22 cellular contexts compared by ENCODE assay signal in the genomic region with DNA sequence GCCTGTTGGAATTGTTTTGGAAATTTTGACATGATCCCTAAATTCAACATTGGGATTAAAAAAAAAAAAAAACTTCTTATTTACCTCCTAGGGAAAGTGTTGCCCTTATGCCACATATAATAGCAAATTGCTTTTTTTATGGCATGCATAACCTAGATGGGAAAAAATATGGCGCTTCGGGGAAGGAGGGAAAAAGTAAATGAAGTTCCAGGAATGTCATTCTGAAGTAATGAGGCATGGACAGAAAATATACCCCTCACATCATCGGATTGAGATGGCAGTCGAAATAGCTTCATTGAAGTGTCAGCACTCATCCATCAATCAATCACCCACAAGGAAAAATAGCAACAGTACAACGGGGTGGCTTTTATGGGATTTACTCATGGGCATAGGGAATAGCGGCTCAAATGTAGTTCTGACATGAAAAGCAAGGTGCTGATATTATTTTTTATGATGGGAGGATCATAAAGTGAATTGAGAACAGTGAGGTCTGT.
DNase-seq lines count a peak whose midpoint lies in the region; TF ChIP-seq lines count a peak whose summit lies in the region.
"Had no signal": no experiment of that assay in that cellular context is flagged by ENCODE, and none has a peak within 500 bp of the region (broad histone marks: within the 10 kb centered on the region; RNA-seq: fewer than 3 reads in every experiment).

No MANE protein-coding gene starts in this region.

- CTCF ChIA-PET in HEK293 (lab: Yijun Ruan, JAX) = interaction anchor here (0.5 to 0.6 kb wide), 2 partner anchors 197 to 825 kb away, joined by 3 read pairs; no protein-coding TSS in a partner anchor

- H3K27ac Mint-ChIP-seq in HFFc6 = no peak overlapping the region
- H3K27ac Mint-ChIP-seq: CD14-positive monocyte; CD4-positive, alpha-beta memory T cell; GM23338 had no signal

- no peaks in the 10 kb centered on the region for H3K4me1 Mint-ChIP-seq in HFFc6 (ENCODE audit: low read depth)
- H3K4me1 Mint-ChIP-seq: CD14-positive monocyte; CD4-positive, alpha-beta memory T cell had no signal

- TF ChIP-seq EP300 in esophagus muscularis mucosa (IDR thresholded peaks at IDR 0.05) = no peak

- peaks cover 0 to 5% of the 10 kb centered on the region in 2 experiments; a peak in 1 of 3 replicates for H3K36me3 ChIP-seq in HEK293 (ENCODE audit: control insufficient read depth in 2 of 2, insufficient read depth in 1 of 2, low read length in 2 of 2)
- H3K36me3 ChIP-seq in esophagus muscularis mucosa = no peaks in the 10 kb centered on the region
- H3K36me3 ChIP-seq: BE2C; BLaER1 treated with 17β-estradiol and CSF1 and Interleukin-3, amounts not matched to agents 10 nM and 100 nM had no signal

- H3K4me3 Mint-ChIP-seq in HFFc6 = peak overlapping the region; percentile 0; the same call in 1 of the 2 replicates
- H3K4me3 Mint-ChIP-seq: CD14-positive monocyte; CD4-positive, alpha-beta memory T cell; GM23338; H9 had no signal

- POLR2A ChIA-PET in HEK293 (lab: Yijun Ruan, JAX) = no interaction called here

- TF ChIP-seq POLR2A in esophagus muscularis mucosa (IDR thresholded peaks at IDR 0.05; ENCODE audit: low read depth) = no peak

- no peaks in the 10 kb centered on the region for H3K27me3 ChIP-seq in esophagus muscularis mucosa
- H3K27me3 ChIP-seq: BE2C; BLaER1 treated with 17β-estradiol and CSF1 and Interleukin-3, amounts not matched to agents 10 nM and 100 nM had no signal

- H3K4me1 ChIP-seq in HEK293 (ENCODE audit: control insufficient read depth, insufficient read depth, low read length) = no peaks in the 10 kb centered on the region
- H3K4me1 ChIP-seq in esophagus muscularis mucosa = peaks cover 0 to 5% (median 0%) of the 10 kb centered on the region in 4 donors
- H3K4me1 ChIP-seq: A549; BLaER1 treated with 17β-estradiol and CSF1 and Interleukin-3, amounts not matched to agents 10 nM and 100 nM had no signal

- H3K4me3 ChIP-seq in HEK293 (ENCODE audit: low read depth, low read length) (no peak overlapping the region), esophagus muscularis mucosa (no peak overlapping the region)
- H3K4me3 ChIP-seq: A549; BLaER1 treated with 17β-estradiol and CSF1 and Interleukin-3, amounts not matched to agents 10 nM and 100 nM; GM23338 had no signal

- H3K27ac ChIP-seq in HEK293 (ENCODE audit: extremely low read depth, low read depth, low read length) (no peak overlapping the region), esophagus muscularis mucosa (replicated peaks in 1 of 4) (no peak overlapping the region)
- H3K27ac ChIP-seq: A549; BLaER1 treated with 17β-estradiol and CSF1 and Interleukin-3, amounts not matched to agents 10 nM and 100 nM had no signal

- H3K9me3 Mint-ChIP-seq in HFFc6 = no peaks in the 10 kb centered on the region
- H3K9me3 Mint-ChIP-seq: CD14-positive monocyte, GM23338, H9 had no signal

- peaks cover 10% of the 10 kb centered on the region for H3K27me3 Mint-ChIP-seq in HFFc6 (ENCODE audit: insufficient read depth)

- TF ChIP-seq CTCF in HEK293 (tag by site-specific recombination; IDR thresholded peaks at IDR 0.05) (no peak), HFFc6 (IDR thresholded peaks at IDR 0.05) (no peak), esophagus muscularis mucosa (IDR thresholded peaks at IDR 0.05) (no peak)

- H3K9me3 ChIP-seq in HEK293 (ENCODE audit: control insufficient read depth, insufficient read depth, low read depth, low read length) (no peaks in the 10 kb centered on the region), esophagus muscularis mucosa (peaks cover 0 to 3% (median 0%) of the 10 kb centered on the region in 4 donors)
- H3K9me3 ChIP-seq: A549; BE2C; BLaER1 treated with 17β-estradiol and CSF1 and Interleukin-3, amounts not matched to agents 10 nM and 100 nM had no signal

- 93% methylated on average over 6 of the region's 6 CpGs for WGBS in esophagus muscularis mucosa

- H3K36me3 Mint-ChIP-seq in HFFc6 (ENCODE audit: low read depth) = no peaks in the 10 kb centered on the region
- H3K36me3 Mint-ChIP-seq: CD14-positive monocyte; CD4-positive, alpha-beta memory T cell had no signal

- DNase-seq in HFFc6 = no peak
- peak; percentile 34 for DNase-seq in esophagus muscularis mucosa (ENCODE audit: extremely low spot score)
- peak; percentile 47 for DNase-seq in retina
- DNase-seq in HuH-7 (ENCODE audit: low spot score) = no peak
- DNase-seq in NCI-H2196 treated with DMSO at 0.1 percent for 48 hours (lab: John Stamatoyannopoulos, UW; ENCODE audit: unreplicated experiment) = no peak
- no peak for DNase-seq in CD1c-positive myeloid dendritic cell (ENCODE audit: extremely low spot score)
- DNase-seq: 8988T; ACHN; AML-193; BE2C; Calu3; CD4-positive, alpha-beta memory T cell; COR-L47; DMS53; DMS79 treated with DMSO at 0.1 percent for 48 hours; GF-D8; H9 had no signal

- intact Hi-C loops in esophagus muscularis mucosa (cut with DNase I) = no loop called here

TF ChIP-seq in HEK293, 187 proteins besides CTCF, POLR2A, EP300 and RAD21:
- TF ChIP-seq, protein P1, sequence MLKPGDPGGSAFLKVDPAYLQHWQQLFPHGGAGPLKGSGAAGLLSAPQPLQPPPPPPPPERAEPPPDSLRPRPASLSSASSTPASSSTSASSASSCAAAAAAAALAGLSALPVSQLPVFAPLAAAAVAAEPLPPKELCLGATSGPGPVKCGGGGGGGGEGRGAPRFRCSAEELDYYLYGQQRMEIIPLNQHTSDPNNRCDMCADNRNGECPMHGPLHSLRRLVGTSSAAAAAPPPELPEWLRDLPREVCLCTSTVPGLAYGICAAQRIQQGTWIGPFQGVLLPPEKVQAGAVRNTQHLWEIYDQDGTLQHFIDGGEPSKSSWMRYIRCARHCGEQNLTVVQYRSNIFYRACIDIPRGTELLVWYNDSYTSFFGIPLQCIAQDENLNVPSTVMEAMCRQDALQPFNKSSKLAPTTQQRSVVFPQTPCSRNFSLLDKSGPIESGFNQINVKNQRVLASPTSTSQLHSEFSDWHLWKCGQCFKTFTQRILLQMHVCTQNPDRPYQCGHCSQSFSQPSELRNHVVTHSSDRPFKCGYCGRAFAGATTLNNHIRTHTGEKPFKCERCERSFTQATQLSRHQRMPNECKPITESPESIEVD (tag by site-specific recombination; IDR thresholded peaks at IDR 0.05) = 0 out of 2 replicates have a peak, but pooled peaks have one; percentile 12
- no peak for TF ChIP-seq ZNF658 (tag by site-specific recombination; IDR thresholded peaks at IDR 0.05)
- no peak for TF ChIP-seq ZFP41 (tag by site-specific recombination; IDR thresholded peaks at IDR 0.05; ENCODE audit: borderline replicate concordance)
- TF ChIP-seq ZNF324 (tag by site-specific recombination; IDR thresholded peaks at IDR 0.05) = no peak
- no peak for TF ChIP-seq ZBTB7A (tag by site-specific recombination; IDR thresholded peaks at IDR 0.05; ENCODE audit: low read depth)

Comparison
In these comparisons a context has a peak if more than half of its experiments do, and no peak if none do; other contexts are left out.
1. DNase-seq: peak in esophagus muscularis mucosa (single experiment) and retina (single experiment); none in HFFc6 (single experiment), HuH-7 (single experiment), NCI-H2196 treated with DMSO at 0.1 percent for 48 hours (single experiment) and CD1c-positive myeloid dendritic cell (single experiment).